11 cellular contexts compared by ENCODE assay signal in genomic region chr19:18849838-18850400, GRCh38. TPM values are rescaled to one million over a fixed set of nuclear protein-coding genes. Genes with fewer than 3 reads are reported as not detected.
DNase-seq lines count a peak whose midpoint lies in the region; ATAC-seq, FAIRE-seq and TF ChIP-seq lines count a peak whose summit lies in the region.
"Had no signal": no experiment of that assay in that cellular context is flagged by ENCODE, and none has a peak within 500 bp of the region (broad histone marks: within the 10 kb centered on the region; RNA-seq: fewer than 3 reads in every experiment).

No MANE protein-coding gene starts in this region.

- H3K36me3 ChIP-seq in left ventricle myocardium inferior = peaks cover 49% of the 10 kb centered on the region

- no peak for ATAC-seq in activated CD8-positive, alpha-beta T cell treated with anti-CD3 and anti-CD28 coated beads for 36 hours
- ATAC-seq in stimulated activated memory B cell treated with anti-CD40 and anti-IgM and Interleukin-4, amounts not matched to agents 10 μg/mL and 1 μg/mL and 100 μg/mL, for 72 hours = peak; percentile 75
- no peak for ATAC-seq in HG03097 (IDR thresholded peaks at IDR 0.05; ENCODE audit: low FRiP score, unreplicated experiment)

- FAIRE-seq in GM18507 (lab: Jason Lieb, UNC) = peak; percentile 93

- peak overlapping the region; percentile 59 for H3K27ac Mint-ChIP-seq in activated CD8-positive, alpha-beta T cell treated with anti-CD3 and anti-CD28 coated beads for 36 hours
- peak overlapping the region; percentile 86 for H3K27ac Mint-ChIP-seq in stimulated activated memory B cell treated with anti-CD40 and anti-IgM and Interleukin-4, amounts not matched to agents 10 μg/mL and 1 μg/mL and 100 μg/mL, for 72 hours

- peaks cover 41% of the 10 kb centered on the region for H3K4me1 Mint-ChIP-seq in activated CD8-positive, alpha-beta T cell treated with anti-CD3 and anti-CD28 coated beads for 36 hours (ENCODE audit: low read depth)
- peaks cover 64% of the 10 kb centered on the region for H3K4me1 Mint-ChIP-seq in stimulated activated memory B cell treated with anti-CD40 and anti-IgM and Interleukin-4, amounts not matched to agents 10 μg/mL and 1 μg/mL and 100 μg/mL, for 72 hours

- H3K4me1 ChIP-seq in left ventricle myocardium inferior = peaks cover 64% of the 10 kb centered on the region

- CTCF ChIA-PET in activated CD8-positive, alpha-beta T cell treated with anti-CD3 and anti-CD28 coated beads for 36 hours (lab: Charles Lee) = interaction anchor here (1.2 to 1.8 kb wide), 3 partner anchors 16 to 343 kb away, joined by 3 to 6 read pairs (median 3); no protein-coding TSS in a partner anchor

- H3K4me3 Mint-ChIP-seq in activated CD8-positive, alpha-beta T cell treated with anti-CD3 and anti-CD28 coated beads for 36 hours = no peak overlapping the region
- H3K4me3 Mint-ChIP-seq in stimulated activated memory B cell treated with anti-CD40 and anti-IgM and Interleukin-4, amounts not matched to agents 10 μg/mL and 1 μg/mL and 100 μg/mL, for 72 hours = peak overlapping the region; percentile 72

- no peaks in the 10 kb centered on the region for H3K9me3 Mint-ChIP-seq in activated CD8-positive, alpha-beta T cell treated with anti-CD3 and anti-CD28 coated beads for 36 hours
- no peaks in the 10 kb centered on the region for H3K9me3 Mint-ChIP-seq in stimulated activated memory B cell treated with anti-CD40 and anti-IgM and Interleukin-4, amounts not matched to agents 10 μg/mL and 1 μg/mL and 100 μg/mL, for 72 hours

- peaks cover 57% of the 10 kb centered on the region for H3K36me3 Mint-ChIP-seq in activated CD8-positive, alpha-beta T cell treated with anti-CD3 and anti-CD28 coated beads for 36 hours (ENCODE audit: low read depth)
- peaks cover 44% of the 10 kb centered on the region for H3K36me3 Mint-ChIP-seq in stimulated activated memory B cell treated with anti-CD40 and anti-IgM and Interleukin-4, amounts not matched to agents 10 μg/mL and 1 μg/mL and 100 μg/mL, for 72 hours

- no peaks in the 10 kb centered on the region for H3K9me3 ChIP-seq in left ventricle myocardium inferior (replicated peaks)

- DNase-seq in GM18507 (ENCODE audit: extremely low spot score, insufficient read length, low read depth) (peak; percentile 45), left ventricle myocardium inferior (no peak), KG1 (lab: John Stamatoyannopoulos, UW) (no peak), occipital lobe (lab: John Stamatoyannopoulos, UW) (no peak), NCI-H1930 (lab: John Stamatoyannopoulos, UW) (no peak)
- DNase-seq in activated CD8-positive, alpha-beta T cell treated with anti-CD3 and anti-CD28 coated beads for 36 hours = no peak
- DNase-seq: effector CD4-positive, alpha-beta T cell; GF-D8 had no signal

- POLR2A ChIA-PET in activated CD8-positive, alpha-beta T cell treated with anti-CD3 and anti-CD28 coated beads for 36 hours (lab: Charles Lee) = no interaction called here

- intact Hi-C loops in activated CD8-positive, alpha-beta T cell treated with anti-CD3 and anti-CD28 coated beads for 36 hours (cut with micrococcal nuclease) = loop anchor here (10.0 kb wide), 1 partner anchor 255 kb away; no protein-coding TSS in a partner anchor
- intact Hi-C loops in left ventricle myocardium inferior (cut with micrococcal nuclease) = no loop called here

- TF ChIP-seq CTCF in activated CD8-positive, alpha-beta T cell treated with anti-CD3 and anti-CD28 coated beads for 36 hours (IDR thresholded peaks at IDR 0.05) = no peak
- no peak for TF ChIP-seq CTCF in left ventricle myocardium inferior (IDR thresholded peaks at IDR 0.05; ENCODE audit: borderline replicate concordance)

- no peaks in the 10 kb centered on the region for H3K27me3 ChIP-seq in left ventricle myocardium inferior (ENCODE audit: low read depth)

- peak overlapping the region; percentile 89 for H3K27ac ChIP-seq in left ventricle myocardium inferior (replicated peaks)

- peak overlapping the region; percentile 38 for H3K4me3 ChIP-seq in left ventricle myocardium inferior

- H3K27me3 Mint-ChIP-seq in activated CD8-positive, alpha-beta T cell treated with anti-CD3 and anti-CD28 coated beads for 36 hours = no peaks in the 10 kb centered on the region
- no peaks in the 10 kb centered on the region for H3K27me3 Mint-ChIP-seq in stimulated activated memory B cell treated with anti-CD40 and anti-IgM and Interleukin-4, amounts not matched to agents 10 μg/mL and 1 μg/mL and 100 μg/mL, for 72 hours

RNA-seq across cellular contexts. Expression of gene UPF1, which starts 18.2 kb away (rescaled TPM):
- total RNA-seq in activated CD8-positive, alpha-beta T cell treated with anti-CD3 and anti-CD28 coated beads for 36 hours = 10 to 100 TPM; 75.9 to 87.6 TPM
- total RNA-seq in left ventricle myocardium inferior (32.3 TPM), occipital lobe (28.9 TPM)

RNA-seq across cellular contexts. Expression of gene CERS1, which starts 46.0 kb away (rescaled TPM):
- under 1 TPM; 0.18 to 0.36 TPM for total RNA-seq in activated CD8-positive, alpha-beta T cell treated with anti-CD3 and anti-CD28 coated beads for 36 hours
- total RNA-seq in left ventricle myocardium inferior (1.4 TPM), occipital lobe (23.4 TPM)

RNA-seq across cellular contexts. Expression of gene COMP, which starts 58.8 kb away (rescaled TPM):
- total RNA-seq in activated CD8-positive, alpha-beta T cell treated with anti-CD3 and anti-CD28 coated beads for 36 hours = not detected
- 1.2 TPM for total RNA-seq in left ventricle myocardium inferior
- total RNA-seq in occipital lobe = not detected
- total RNA-seq: lung microvascular endothelial cell had no signal

Comparison
In these comparisons a context has a peak if more than half of its experiments do, and no peak if none do; other contexts are left out.
1. RNA of gene CERS1, which starts 46.0 kb away (total RNA-seq): 23.4 TPM in occipital lobe (single experiment); 1.4 TPM in left ventricle myocardium inferior (single experiment) and 0.18 to 0.36 TPM in activated CD8-positive, alpha-beta T cell treated with anti-CD3 and anti-CD28 coated beads for 36 hours; every median in the first group is over 10 times any median in the second.